Comparison of ENCODE assay signal across 8 cellular contexts in the genomic region with DNA sequence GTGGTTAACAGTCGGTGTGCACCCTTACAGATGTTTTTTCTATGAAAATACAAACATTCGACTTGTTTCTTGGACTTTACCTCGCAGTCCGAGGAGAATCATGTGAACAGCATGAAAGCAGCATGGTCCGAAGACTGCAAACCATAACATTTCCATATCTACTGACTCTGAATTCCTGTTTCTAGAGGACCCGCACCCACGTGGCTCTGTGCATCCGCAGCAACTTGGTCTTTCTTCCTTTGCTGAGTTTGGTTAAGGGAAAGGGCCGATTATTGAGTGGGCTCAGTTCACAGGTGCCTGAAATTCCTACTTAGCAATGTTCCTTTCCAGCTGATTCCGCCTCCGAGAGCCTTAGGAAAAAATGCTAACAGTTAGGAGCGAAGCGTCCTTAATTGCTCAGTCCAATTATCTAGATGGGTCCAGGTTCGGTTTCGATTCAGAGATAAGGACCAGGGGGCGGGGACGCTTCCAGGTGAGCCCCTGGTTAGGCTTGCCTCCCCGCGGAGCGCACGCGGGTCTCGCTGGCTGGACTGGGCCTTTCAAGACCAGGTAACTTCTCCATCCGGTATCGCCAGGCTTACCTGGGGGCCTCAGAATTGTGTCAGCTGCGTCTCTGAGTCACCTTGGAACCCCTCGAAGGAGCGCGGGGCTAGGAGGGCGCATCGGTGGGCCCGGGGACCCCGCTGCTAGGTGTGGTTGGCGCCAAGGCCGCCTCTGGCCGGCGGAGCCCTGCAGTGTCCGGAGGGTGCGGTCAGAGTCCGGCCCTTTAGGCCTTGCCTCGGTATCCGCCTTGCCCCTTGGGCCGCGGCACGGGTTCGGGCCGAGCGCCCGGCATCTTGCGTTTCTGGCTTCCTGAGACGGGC. TPM values are rescaled to one million over a fixed set of nuclear protein-coding genes. Genes with fewer than 3 reads are reported as not detected.
DNase-seq lines count a peak whose midpoint lies in the region; ATAC-seq, FAIRE-seq and TF ChIP-seq lines count a peak whose summit lies in the region.

No MANE protein-coding gene starts in this region.

- dilution Hi-C loops in mammary epithelial cell (cut with HindIII; ENCODE audit: low sequenced_read_pairs), result no loop called here

- no peak for ATAC-seq in activated CD4-positive, alpha-beta T cell treated with anti-CD3 and anti-CD28 coated beads for 36 hours
- peak in 1 of 2 donors; percentile 3 for ATAC-seq in lower lobe of right lung

- peaks cover 36% of the 10 kb centered on the region for H3K79me2 ChIP-seq in mammary epithelial cell (ENCODE audit: insufficient read depth, low read length)

- H3K9ac ChIP-seq in mammary epithelial cell (ENCODE audit: insufficient read depth, low read length), result no peak overlapping the region

- TF ChIP-seq POLR2A in tibial nerve (IDR thresholded peaks at IDR 0.05), result no peak
- no peak for TF ChIP-seq POLR2A in H54 (IDR thresholded peaks at IDR 0.05; ENCODE audit: low read depth, low read length)

- no TSS peak for BruUV-seq in mammary epithelial cell (replicated peaks; lab: Mats Ljungman, UMichigan)

- no peak for TF ChIP-seq CTCF in mammary epithelial cell (conservative IDR thresholded peaks at IDR 0.05 in 1 of 2, IDR thresholded peaks at IDR 0.05 in 1 of 2; ENCODE audit: extremely low read depth in 1 of 2, insufficient read depth in 1 of 2, low read depth in 1 of 2, low read length in 2 of 2)
- TF ChIP-seq CTCF in lower lobe of right lung (IDR thresholded peaks at IDR 0.05), result no peak
- no peak for TF ChIP-seq CTCF in tibial nerve (IDR thresholded peaks at IDR 0.05)

- H3K4me2 ChIP-seq in mammary epithelial cell (ENCODE audit: insufficient read depth, low read depth, low read length), result peak overlapping the region; percentile 92

- H3K4me1 ChIP-seq in mammary epithelial cell (ENCODE audit: insufficient read depth, low read length) (peaks cover 10% of the 10 kb centered on the region), lower lobe of right lung (peaks cover 32% of the 10 kb centered on the region), tibial nerve (peaks cover 0 to 32% (median 8%) of the 10 kb centered on the region in 4 donors)

- H3K9me3 ChIP-seq in mammary epithelial cell (replicated peaks; ENCODE audit: insufficient read depth, low read length) (no peaks in the 10 kb centered on the region), lower lobe of right lung (no peaks in the 10 kb centered on the region), tibial nerve (no peaks in the 10 kb centered on the region)

- no peaks in the 10 kb centered on the region for H3K27me3 ChIP-seq in mammary epithelial cell (ENCODE audit: insufficient read depth, low read length)
- H3K27me3 ChIP-seq in lower lobe of right lung (ENCODE audit: low read depth), result no peaks in the 10 kb centered on the region
- H3K27me3 ChIP-seq in tibial nerve, result no peaks in the 10 kb centered on the region

- FAIRE-seq in H54 (lab: Jason Lieb, UNC), result no peak

- H3K9me3 Mint-ChIP-seq in activated CD4-positive, alpha-beta T cell treated with anti-CD3 and anti-CD28 coated beads for 36 hours (ENCODE audit: low read depth), result no peaks in the 10 kb centered on the region

- peaks cover 5% of the 10 kb centered on the region for H4K20me1 ChIP-seq in mammary epithelial cell (ENCODE audit: insufficient read depth, low read length)

- no peaks in the 10 kb centered on the region for H3K27me3 Mint-ChIP-seq in activated CD4-positive, alpha-beta T cell treated with anti-CD3 and anti-CD28 coated beads for 36 hours

- peak overlapping the region; percentile 65 for H3K27ac Mint-ChIP-seq in activated CD4-positive, alpha-beta T cell treated with anti-CD3 and anti-CD28 coated beads for 36 hours

- H3K27ac ChIP-seq in mammary epithelial cell (ENCODE audit: insufficient read depth, low read depth, low read length), result peak overlapping the region; percentile 68
- peak overlapping the region; percentile 97 for H3K27ac ChIP-seq in lower lobe of right lung
- H3K27ac ChIP-seq in tibial nerve, result peak overlapping the region; percentile 78 to 92 (median 90)

- POLR2A ChIA-PET in activated CD4-positive, alpha-beta T cell treated with anti-CD3 and anti-CD28 coated beads for 36 hours (lab: Charles Lee), result interaction anchor here (0.6 to 0.9 kb wide), 2 partner anchors 85 to 1763 kb away, joined by 3 to 4 read pairs; no protein-coding TSS in a partner anchor

- DNase-seq in activated CD4-positive, alpha-beta T cell treated with anti-CD3 and anti-CD28 coated beads for 36 hours, result no peak
- DNase-seq in activated CD4-positive, alpha-beta T cell treated with anti-CD3 and anti-CD28 coated beads for 48 hours, result no peak
- DNase-seq in mammary epithelial cell (no peak), lower lobe of right lung (peak; percentile 55), tibial nerve (ENCODE audit: low spot score in 2 of 2) (no peak), middle frontal gyrus (ENCODE audit: extremely low spot score, low spot score) (no peak), H54 (ENCODE audit: insufficient read length, low spot score) (no peak), amygdala (lab: John Stamatoyannopoulos, UW) (no peak)

- H3K4me1 Mint-ChIP-seq in activated CD4-positive, alpha-beta T cell treated with anti-CD3 and anti-CD28 coated beads for 36 hours, result peaks cover 20% of the 10 kb centered on the region

- peaks cover 9% of the 10 kb centered on the region for H3K36me3 Mint-ChIP-seq in activated CD4-positive, alpha-beta T cell treated with anti-CD3 and anti-CD28 coated beads for 36 hours (ENCODE audit: low read depth)

- peak overlapping the region; percentile 99 for H2AFZ ChIP-seq in mammary epithelial cell (ENCODE audit: low read depth, low read length)

- WGBS in mammary epithelial cell (ENCODE audit: low coverage, missing lambda C conversion rate), result 88% methylated on average over 31 of the region's 51 CpGs
- 35 to 56% methylated on average over 25 to 51 of the region's 51 CpGs for WGBS in tibial nerve, 2 donors

- in situ Hi-C loops in mammary epithelial cell (cut with MboI; ENCODE audit: low sequenced_read_pairs in 2 of 2), result no loop called here

- TF ChIP-seq EP300 in tibial nerve (IDR thresholded peaks at IDR 0.05), result no peak

- H3K36me3 ChIP-seq in mammary epithelial cell (ENCODE audit: insufficient read depth, low read length), result no peaks in the 10 kb centered on the region
- no peaks in the 10 kb centered on the region for H3K36me3 ChIP-seq in lower lobe of right lung
- no peaks in the 10 kb centered on the region for H3K36me3 ChIP-seq in tibial nerve

- CTCF ChIA-PET in activated CD4-positive, alpha-beta T cell treated with anti-CD3 and anti-CD28 coated beads for 36 hours (lab: Charles Lee), result interaction anchor here (0.6 to 1.1 kb wide), 2 partner anchors 19 to 674 kb away, joined by 3 read pairs; no protein-coding TSS in a partner anchor
- CTCF ChIA-PET in mammary epithelial cell (lab: Charles Lee; ENCODE audit: low non-redundant PET), result no interaction called here

- H3K4me3 ChIP-seq in mammary epithelial cell (replicated peaks in 1 of 3; ENCODE audit: insufficient read depth in 1 of 3, low read depth in 2 of 3, low read length in 3 of 3), result peak overlapping the region in 2 of 3 experiments; percentile 73 to 95
- H3K4me3 ChIP-seq in lower lobe of right lung, result peak overlapping the region; percentile 97
- H3K4me3 ChIP-seq in tibial nerve, result peak overlapping the region; percentile 50 to 87 (median 69)

- intact Hi-C loops in activated CD4-positive, alpha-beta T cell treated with anti-CD3 and anti-CD28 coated beads for 36 hours (cut with DNase I, micrococcal nuclease), result loop anchor here (1.0 to 10.0 kb wide), 7 partner anchors 218 to 1648 kb away; a partner anchor contains a TSS
- intact Hi-C loops in mammary epithelial cell (cut with micrococcal nuclease), result loop anchor here (5.0 kb wide), 1 partner anchor 98 kb away; no protein-coding TSS in a partner anchor
- intact Hi-C loops in lower lobe of right lung (cut with DNase I), result no loop called here

- H3K4me3 Mint-ChIP-seq in activated CD4-positive, alpha-beta T cell treated with anti-CD3 and anti-CD28 coated beads for 36 hours, result peak overlapping the region; percentile 68

RNA-seq across cellular contexts. Expression of a gene that starts 1.1 kb away (rescaled TPM):
- 10 to 100 TPM; 28.6 to 31.7 TPM for total RNA-seq in activated CD4-positive, alpha-beta T cell treated with anti-CD3 and anti-CD28 coated beads for 36 hours
- total RNA-seq in mammary epithelial cell (10 to 100 TPM; 35.2 to 44.8 TPM), lower lobe of right lung (38.0 TPM), tibial nerve (10 to 100 TPM; 12.6 to 41.9 (median 28.0) TPM)
- 21.2 TPM for polyA plus RNA-seq in mammary epithelial cell
- 32.4 TPM for polyA minus RNA-seq in mammary epithelial cell
